In genomic region chr9:91067306-91067860, GRCh38 we compare ENCODE assay signal across 25 cellular contexts.
"Had no signal": no experiment of that assay in that cellular context is flagged by ENCODE, and none has a peak within 500 bp of the region (broad histone marks: within the 10 kb centered on the region; RNA-seq: fewer than 3 reads in every experiment).

No MANE protein-coding gene starts in this region.

- H3K27me3 ChIP-seq: SJSA1 had no signal

- H3K4me3 ChIP-seq: K562, SJSA1, SK-N-MC had no signal

- FAIRE-seq: HTR-8/SVneo, K562, RCC 7860 had no signal

- H3K27ac Mint-ChIP-seq: IgD-negative memory B cell had no signal

- H3K36me3 Mint-ChIP-seq: IgD-negative memory B cell had no signal

- H3K9me3 ChIP-seq: SJSA1 had no signal

- H3K36me3 ChIP-seq: SJSA1 had no signal

- H3K4me1 Mint-ChIP-seq: IgD-negative memory B cell had no signal

- H3K27ac ChIP-seq: HL-60, KMS-11, SJSA1, SK-N-MC had no signal

- DNase-seq: Kasumi-1, MM.1S, NCI-H1092 treated with DMSO at 0.1 percent for 48 hours, NCI-H1417, NCI-H1436 treated with DMSO at 0.1 percent for 48 hours, NCI-H1694, NCI-H187 treated with DMSO at 0.1 percent for 48 hours, NCI-H2029 treated with DMSO at 0.1 percent for 48 hours, NCI-H2171 treated with DMSO at 0.1 percent for 48 hours, NCI-H446, NCI-H510A, NCI-H524 treated with DMSO at 0.1 percent for 48 hours, NCI-H69, NCI-H774, Right ventricle myocardium superior, RPMI8226, SIG-M5 had no signal
